Comparison of ENCODE assay signal across 10 cellular contexts in the genomic region with DNA sequence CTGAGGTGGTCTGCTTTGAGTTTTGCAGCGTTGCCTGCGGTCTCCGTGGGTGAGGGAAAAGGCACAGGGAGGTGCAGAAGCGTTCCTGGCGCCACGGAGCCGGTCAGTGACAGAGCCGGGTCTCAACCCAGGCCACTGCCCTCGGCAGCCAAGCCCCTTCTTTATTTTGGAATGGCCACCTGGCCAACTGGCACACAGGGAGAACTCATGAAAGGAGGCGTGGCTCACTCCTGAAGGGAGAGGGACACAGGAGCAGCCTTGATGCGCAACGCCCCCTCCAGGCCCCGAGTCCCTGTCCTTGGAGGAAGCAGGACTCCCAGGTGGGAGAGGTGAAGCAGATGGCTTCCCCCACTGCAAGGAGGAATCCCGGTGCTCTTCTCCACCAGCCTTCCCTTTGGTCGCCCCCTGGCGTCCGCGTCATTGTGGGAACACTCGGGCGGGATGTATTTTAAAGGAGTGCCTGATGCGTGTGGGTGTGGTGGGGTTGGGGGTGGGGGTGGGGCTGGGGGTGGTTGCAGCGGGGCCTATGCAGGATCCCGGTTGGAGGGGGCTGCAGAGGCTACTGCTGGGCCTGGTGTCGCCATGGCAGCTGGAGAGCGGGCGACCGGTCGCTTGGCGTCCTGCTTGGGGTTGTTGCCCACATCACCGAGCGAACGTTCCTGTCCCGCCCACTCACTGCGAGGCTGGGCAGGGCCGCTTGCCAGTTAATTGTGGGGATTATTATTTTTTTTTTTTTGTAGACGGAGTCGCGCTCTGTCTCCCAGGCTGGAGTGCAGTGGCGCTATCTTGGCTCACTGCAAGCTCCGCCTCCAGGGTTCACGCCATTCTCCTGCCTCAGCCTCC. TPM values are rescaled to one million over a fixed set of nuclear protein-coding genes. Genes with fewer than 3 reads are reported as not detected.
DNase-seq lines count a peak whose midpoint lies in the region; TF ChIP-seq lines count a peak whose summit lies in the region.
"Had no signal": no experiment of that assay in that cellular context is flagged by ENCODE, and none has a peak within 500 bp of the region (broad histone marks: within the 10 kb centered on the region; RNA-seq: fewer than 3 reads in every experiment).

No MANE protein-coding gene starts in this region.

- no peak overlapping the region for H3K9ac ChIP-seq in H9 (ENCODE audit: extremely low read depth, insufficient read length, low read length)

- H3K4me1 Mint-ChIP-seq in H9 (peaks cover 18 to 22% of the 10 kb centered on the region in 2 experiments), nephron progenitor cell (peaks cover 30% of the 10 kb centered on the region)

- peak overlapping the region in 1 of 3 experiments; percentile 28; a peak in 2 of 7 replicates for H3K27ac Mint-ChIP-seq in H9
- no peak overlapping the region for H3K27ac Mint-ChIP-seq in nephron progenitor cell
- H3K27ac Mint-ChIP-seq: T-helper 1 cell treated with Interleukin-12 subunit alpha and Interleukin-12 subunit beta and Interleukin-4 antibody, amounts not matched to agents 30 μg/mL and 1 μg/mL, for 36 hours had no signal

- H3K56ac ChIP-seq in H9 (ENCODE audit: insufficient read length, low read depth, low read length) = no peak overlapping the region

- H3K4me3 Mint-ChIP-seq in H9 (peak overlapping the region in 1 of 2 experiments; percentile 65; a peak in 2 of 5 replicates), nephron progenitor cell (no peak overlapping the region)
- H3K4me3 Mint-ChIP-seq: T-helper 1 cell treated with Interleukin-12 subunit alpha and Interleukin-12 subunit beta and Interleukin-4 antibody, amounts not matched to agents 30 μg/mL and 1 μg/mL, for 36 hours had no signal

- H3K27me3 ChIP-seq in H9 (ENCODE audit: insufficient read depth, low read length) = no peaks in the 10 kb centered on the region
- H3K27me3 ChIP-seq in ectodermal cell (ENCODE audit: control insufficient read depth, insufficient read depth, low read length, poor library complexity, severe bottlenecking) = no peaks in the 10 kb centered on the region

- H3K9me3 Mint-ChIP-seq in H9 (no peaks in the 10 kb centered on the region), nephron progenitor cell (no peaks in the 10 kb centered on the region)
- H3K9me3 Mint-ChIP-seq: T-helper 1 cell treated with Interleukin-12 subunit alpha and Interleukin-12 subunit beta and Interleukin-4 antibody, amounts not matched to agents 30 μg/mL and 1 μg/mL, for 36 hours had no signal

- no peak overlapping the region for H2BK12ac ChIP-seq in H9 (ENCODE audit: insufficient read length, low read depth, low read length)

- WGBS in H9 (ENCODE audit: extremely low coverage, insufficient read length, low lambda C conversion rate) = no CpG with 5 or more reads among the region's 41 CpGs
- 64 to 67% methylated on average over 41 of the region's 41 CpGs for WGBS in ectodermal cell, 2 experiments

- no peak overlapping the region for H3K4me3 ChIP-seq in ectodermal cell (ENCODE audit: insufficient read depth, low read depth, low read length)

- H3K18ac ChIP-seq in H9 (ENCODE audit: insufficient read length, low read depth, low read length) = no peak overlapping the region

- H3K36me3 ChIP-seq in ectodermal cell (ENCODE audit: control insufficient read depth, insufficient read depth, low read length) = peaks cover 14% of the 10 kb centered on the region

- no peaks in the 10 kb centered on the region for H3K9me3 ChIP-seq in H9 (ENCODE audit: control insufficient read depth, low read depth, low read length)
- no peaks in the 10 kb centered on the region for H3K9me3 ChIP-seq in ectodermal cell (ENCODE audit: control insufficient read depth, low read length)

- no peaks in the 10 kb centered on the region for H3K23me2 ChIP-seq in H9 (ENCODE audit: insufficient read length, low read depth, low read length, poor library complexity, severe bottlenecking)

- no peak overlapping the region for H3K4me2 ChIP-seq in H9 (ENCODE audit: insufficient read depth, insufficient read length, low read length)

- H3K79me1 ChIP-seq in H9 (ENCODE audit: insufficient read depth, low read depth, low read length, poor library complexity, severe bottlenecking) = no peaks in the 10 kb centered on the region

- no peak overlapping the region for H3K23ac ChIP-seq in H9 (ENCODE audit: insufficient read length, low read depth, low read length)

- no peaks in the 10 kb centered on the region for H4K20me1 ChIP-seq in H9 (ENCODE audit: control insufficient read depth, insufficient read depth, insufficient read length)

- no peak overlapping the region for H2AFZ ChIP-seq in H9 (ENCODE audit: low read length)

- H4K91ac ChIP-seq in H9 (ENCODE audit: insufficient read length, low read depth, low read length) = no peak overlapping the region

- H2BK20ac ChIP-seq in H9 (ENCODE audit: low read depth, low read length, poor library complexity, severe bottlenecking) = no peak overlapping the region

- no peak overlapping the region for H4K8ac ChIP-seq in H9 (replicated peaks; ENCODE audit: insufficient read length, low read depth, low read length)

- H3K4me1 ChIP-seq in H9 (ENCODE audit: insufficient read depth, low read length) = no peaks in the 10 kb centered on the region
- H3K4me1 ChIP-seq in ectodermal cell (ENCODE audit: control insufficient read depth, insufficient read depth, low read length) = peaks cover 14% of the 10 kb centered on the region

- no peak overlapping the region for H3K4ac ChIP-seq in H9 (ENCODE audit: low read depth, low read length)

- DNase-seq in H9 = peak; percentile 98
- peak; percentile 89 to 92 for DNase-seq in NCI-H526 (lab: John Stamatoyannopoulos, UW)
- DNase-seq in nephron progenitor cell = peak; percentile 60
- no peak for DNase-seq in NCI-H1694 treated with DMSO at 0.1 percent for 48 hours (lab: John Stamatoyannopoulos, UW)
- DNase-seq in NCI-H446 (lab: John Stamatoyannopoulos, UW) = no peak
- no peak for DNase-seq in medulla oblongata (ENCODE audit: extremely low spot score)
- DNase-seq: NCI-H2171 treated with DMSO at 0.1 percent for 48 hours had no signal

- TF ChIP-seq CTCF in H9 (conservative IDR thresholded peaks at IDR 0.05) (peak; percentile 68), nephron progenitor cell (IDR thresholded peaks at IDR 0.05) (peak; percentile 20)

- H2BK120ac ChIP-seq in H9 (ENCODE audit: low read depth, low read length, poor library complexity, severe bottlenecking) = no peak overlapping the region

- H3K27ac ChIP-seq in H9 (ENCODE audit: insufficient read length, low read depth, low read length) = no peak overlapping the region
- peak overlapping the region; percentile 19 for H3K27ac ChIP-seq in ectodermal cell (ENCODE audit: insufficient read depth, low read depth, low read length, poor library complexity, severe bottlenecking)

- no peak overlapping the region for H3K14ac ChIP-seq in H9 (ENCODE audit: insufficient read depth, low read length)

- H3K36me3 Mint-ChIP-seq in H9 (ENCODE audit: insufficient read depth in 1 of 3, low read depth in 3 of 3) = peaks cover 0 to 8% (median 3%) of the 10 kb centered on the region in 3 experiments; a peak in 4 of 7 replicates
- peaks cover 11% of the 10 kb centered on the region for H3K36me3 Mint-ChIP-seq in nephron progenitor cell (ENCODE audit: low read depth)

- no peak overlapping the region for H2AK5ac ChIP-seq in H9 (ENCODE audit: insufficient read length, low read length)

- no peak overlapping the region for H2BK5ac ChIP-seq in H9 (ENCODE audit: insufficient read length, low read length)

- no peak overlapping the region for H2BK15ac ChIP-seq in H9 (ENCODE audit: low read depth, low read length)

- H3K27me3 Mint-ChIP-seq in H9 (ENCODE audit: low read depth) = no peaks in the 10 kb centered on the region
- H3K27me3 Mint-ChIP-seq in nephron progenitor cell (ENCODE audit: low read depth, poor library complexity) = no peaks in the 10 kb centered on the region

- H4K5ac ChIP-seq in H9 (ENCODE audit: insufficient read length, low read depth, low read length) = no peak overlapping the region

- H3T11ph ChIP-seq in H9 (ENCODE audit: low read length) = no peak overlapping the region

- no peaks in the 10 kb centered on the region for H3K79me2 ChIP-seq in H9 (ENCODE audit: insufficient read depth, low read length)

RNA-seq across cellular contexts. Expression of gene APBA2, which starts 32.6 kb away (rescaled TPM):
- total RNA-seq in H9 (2021) = 12.2 and 14.3 TPM in 2 replicates
- 77.3 TPM for polyA plus RNA-seq in ectodermal cell (2013, experiment 1 of 4)
- polyA plus RNA-seq in ectodermal cell (2013, experiment 2 of 4) = 72.2 TPM
- polyA plus RNA-seq in ectodermal cell (2013, experiment 3 of 4) = 58.2 TPM
- polyA plus RNA-seq in ectodermal cell (2013, experiment 4 of 4) = 62.1 TPM
- total RNA-seq: HT-29 had no signal

Comparison
In these comparisons a context has a peak if more than half of its experiments do, and no peak if none do; other contexts are left out.
1. DNase-seq: peak in H9 (single experiment), NCI-H526 (2 of 2) and nephron progenitor cell (single experiment); none in NCI-H1694 treated with DMSO at 0.1 percent for 48 hours (single experiment), NCI-H446 (0 of 2) and medulla oblongata (single experiment).